Comparison of ENCODE assay signal across 27 cellular contexts in genomic region chr22:47396105-47396504, GRCh38.
"Had no signal": no experiment of that assay in that cellular context is flagged by ENCODE, and none has a peak within 500 bp of the region (broad histone marks: within the 10 kb centered on the region; RNA-seq: fewer than 3 reads in every experiment).

No MANE protein-coding gene starts in this region.

- FAIRE-seq: keratinocyte, pancreas, urothelium cell line had no signal

- H3K4me3 ChIP-seq: colonic mucosa, esophagus squamous epithelium, gastroesophageal sphincter, left ventricle myocardium inferior, lung, neural progenitor cell, pancreas, prostate gland, right lobe of liver, stomach had no signal

- DNase-seq: colonic mucosa; dermis blood vessel endothelial cell; esophagus squamous epithelium; foreskin fibroblast; glutamatergic neuron; immature natural killer cell; left cardiac atrium; left ventricle myocardium inferior; mesenchymal stem cell; midbrain; nucleus accumbens; retina; stimulated activated CD4-positive, alpha-beta T cell treated with anti-CD3 and anti-CD28 coated beads, Interleukin-2, amount 100 ng/mL, for 24 hours; stimulated activated CD4-positive, alpha-beta T cell treated with anti-CD3 and anti-CD28 coated beads, Interleukin-4, amount 100 ng/mL, for 4 hours; stimulated activated naive CD4-positive, alpha-beta T cell; stomach; substantia nigra; trophoblast cell had no signal

- H3K9me3 ChIP-seq: colonic mucosa, esophagus squamous epithelium, gastroesophageal sphincter, left ventricle myocardium inferior, pancreas, prostate gland, right lobe of liver, stomach had no signal

- H3K4me1 ChIP-seq: colonic mucosa, esophagus squamous epithelium, gastroesophageal sphincter, left ventricle myocardium inferior, neural progenitor cell, pancreas, prostate gland, right lobe of liver had no signal

- H3K9ac ChIP-seq: neural progenitor cell had no signal

- H3K27me3 ChIP-seq: colonic mucosa, neural progenitor cell, pancreas, right lobe of liver had no signal

- H3K27ac Mint-ChIP-seq: immature natural killer cell; natural killer cell treated with Interleukin-12 subunit alpha and Interleukin-12 subunit beta and Interleukin-15 and Interleukin-18, amount 100 ng/mL, for 72 hours; neural progenitor cell had no signal

- H3K27ac ChIP-seq: colonic mucosa, esophagus squamous epithelium, gastroesophageal sphincter, left ventricle myocardium inferior, neural progenitor cell, pancreas, prostate gland, right lobe of liver, stomach had no signal

- H3K4me1 Mint-ChIP-seq: immature natural killer cell, neural progenitor cell had no signal

- H3K36me3 ChIP-seq: colonic mucosa, esophagus squamous epithelium, gastroesophageal sphincter, left ventricle myocardium inferior, neural progenitor cell, pancreas, prostate gland, right lobe of liver, stomach had no signal

- H3K36me3 Mint-ChIP-seq: immature natural killer cell; natural killer cell treated with Interleukin-12 subunit alpha and Interleukin-12 subunit beta and Interleukin-15 and Interleukin-18, amount 100 ng/mL, for 72 hours; neural progenitor cell had no signal

- H3K4me2 ChIP-seq: neural progenitor cell had no signal

- H3K27me3 Mint-ChIP-seq: natural killer cell treated with Interleukin-12 subunit alpha and Interleukin-12 subunit beta and Interleukin-15 and Interleukin-18, amount 100 ng/mL, for 72 hours had no signal

- H3K4me3 Mint-ChIP-seq: immature natural killer cell; natural killer cell treated with Interleukin-12 subunit alpha and Interleukin-12 subunit beta and Interleukin-15 and Interleukin-18, amount 100 ng/mL, for 72 hours; neural progenitor cell had no signal

- H3K9me3 Mint-ChIP-seq: immature natural killer cell; natural killer cell treated with Interleukin-12 subunit alpha and Interleukin-12 subunit beta and Interleukin-15 and Interleukin-18, amount 100 ng/mL, for 72 hours had no signal
